8 cellular contexts compared by ENCODE assay signal in genomic region chr10:101814466-101815041, GRCh38. TPM values are rescaled to one million over a fixed set of nuclear protein-coding genes. Genes with fewer than 3 reads are reported as not detected.
DNase-seq lines count a peak whose midpoint lies in the region; ATAC-seq, FAIRE-seq and TF ChIP-seq lines count a peak whose summit lies in the region.

No MANE protein-coding gene starts in this region.

- H3K36me3 ChIP-seq in endocrine pancreas (ENCODE audit: control insufficient read depth, insufficient read depth, low read length) (no peaks in the 10 kb centered on the region), gastrocnemius medialis (peaks cover 0 to 17% of the 10 kb centered on the region in 2 donors)

- peak; percentile 83 for FAIRE-seq in GM12891 (lab: Jason Lieb, UNC)

- H3K9me3 ChIP-seq in endocrine pancreas (ENCODE audit: control insufficient read depth, low read length), result no peaks in the 10 kb centered on the region
- H3K9me3 ChIP-seq in gastrocnemius medialis, result no peaks in the 10 kb centered on the region

- H3K27ac ChIP-seq in gastrocnemius medialis (peak overlapping the region in 2 of 4 donors; percentile 1 to 39), caudate nucleus (ENCODE audit: low read depth, low read length) (no peak overlapping the region)

- intact Hi-C loops in gastrocnemius medialis (cut with DNase I; ENCODE audit: low total_unique reads), result loop anchor here (5.0 to 10.0 kb wide), 4 partner anchors 303 to 1280 kb away; partner anchors contain the start of genes ACTR1A, BTRC, HIF1AN and SUFU

- in situ Hi-C loops in gastrocnemius medialis (cut with MboI; ENCODE audit: low sequenced_read_pairs in 4 of 4), result no loop called here

- H3K4me1 ChIP-seq in endocrine pancreas (ENCODE audit: control insufficient read depth, insufficient read depth, low read length), result peaks cover 6% of the 10 kb centered on the region
- peaks cover 39 to 44% of the 10 kb centered on the region in 2 donors for H3K4me1 ChIP-seq in gastrocnemius medialis

- no peak for TF ChIP-seq POLR2A in GM12891 (IDR thresholded peaks at IDR 0.05; ENCODE audit: low read depth, low read length)
- TF ChIP-seq POLR2A in gastrocnemius medialis (IDR thresholded peaks at IDR 0.05), result no peak

- H3K9ac ChIP-seq in endocrine pancreas (ENCODE audit: control insufficient read depth, insufficient read depth, low read length), result no peak overlapping the region

- no peak for DNase-seq in GM12891 (ENCODE audit: insufficient read length, low spot score)
- peak; percentile 78 for DNase-seq in NAMALWA (ENCODE audit: low spot score)
- no peak for DNase-seq in gastrocnemius medialis
- no peak for DNase-seq in NCI-H2196 treated with DMSO at 0.1 percent for 48 hours (lab: John Stamatoyannopoulos, UW; ENCODE audit: unreplicated experiment)
- no peak for DNase-seq in activated CD4-positive, alpha-beta T cell treated with anti-CD3 and anti-CD28 coated beads for 4 hours
- no peak for DNase-seq in caudate nucleus (lab: John Stamatoyannopoulos, UW)

- ATAC-seq in gastrocnemius medialis (no peak), HG03432 (IDR thresholded peaks at IDR 0.05; ENCODE audit: unreplicated experiment) (no peak)

- no peaks in the 10 kb centered on the region for H3K27me3 ChIP-seq in endocrine pancreas (ENCODE audit: control insufficient read depth, insufficient read depth, low read length)
- no peaks in the 10 kb centered on the region for H3K27me3 ChIP-seq in gastrocnemius medialis

- TF ChIP-seq CTCF in gastrocnemius medialis (IDR thresholded peaks at IDR 0.05 in 4 of 5, conservative IDR thresholded peaks at IDR 0.05 in 1 of 5), result no peak

- peak overlapping the region; percentile 71 for H3K4me3 ChIP-seq in endocrine pancreas (ENCODE audit: control insufficient read depth, insufficient read depth, low read length)
- H3K4me3 ChIP-seq in gastrocnemius medialis, result peak overlapping the region; percentile 82 to 99 (median 98)

TF ChIP-seq in GM12891, 5 proteins besides CTCF, POLR2A, EP300 and RAD21:
- no peak for TF ChIP-seq SPI1 (IDR thresholded peaks at IDR 0.05; ENCODE audit: low read depth, low read length)
- no peak for TF ChIP-seq POLR2AphosphoS5 (IDR thresholded peaks at IDR 0.05; ENCODE audit: low read depth, low read length)
- no peak for TF ChIP-seq PAX5 (IDR thresholded peaks at IDR 0.05; ENCODE audit: insufficient read depth, low read length, severe bottlenecking)
- no peak for TF ChIP-seq TAF1 (IDR thresholded peaks at IDR 0.05; ENCODE audit: low read depth, low read length)
- TF ChIP-seq POU2F2 (IDR thresholded peaks at IDR 0.05; ENCODE audit: low read depth, low read length), result no peak

RNA-seq across cellular contexts. Expression of gene OGA, which starts 3.7 kb away (rescaled TPM):
- 67.5 TPM for polyA plus RNA-seq in GM12891 (2012; ENCODE audit: low read depth, missing spikeins)
- 10 to 100 TPM; 25.8 to 85.5 (median 48.3) TPM for total RNA-seq in gastrocnemius medialis

RNA-seq across cellular contexts. Expression of gene KCNIP2, which starts 29.0 kb away (rescaled TPM):
- 1.5 TPM for polyA plus RNA-seq in GM12891 (2012; ENCODE audit: low read depth, missing spikeins)
- total RNA-seq in gastrocnemius medialis, result 1 to 10 TPM in 1 of 4 donors, under 1 TPM in 2, not detected in 1; 0.33 to 2.4 (median 0.39) TPM

RNA-seq across cellular contexts. Expression of gene NPM3, which starts 31.3 kb away (rescaled TPM):
- 80.2 TPM for polyA plus RNA-seq in GM12891 (2012; ENCODE audit: low read depth, missing spikeins)
- 10 to 100 TPM; 12.9 to 37.0 (median 16.0) TPM for total RNA-seq in gastrocnemius medialis

RNA-seq across cellular contexts. Expression of gene FGF8, which starts 38.6 kb away (rescaled TPM):
- polyA plus RNA-seq in GM12891 (2012; ENCODE audit: low read depth, missing spikeins), result 0.15 TPM
- total RNA-seq in gastrocnemius medialis, result not detected
